10 cellular contexts compared by ENCODE assay signal in genomic region chr1:17553970-17554369, GRCh38. TPM values are rescaled to one million over a fixed set of nuclear protein-coding genes. Genes with fewer than 3 reads are reported as not detected.
DNase-seq lines count a peak whose midpoint lies in the region; ATAC-seq and TF ChIP-seq lines count a peak whose summit lies in the region.
"Had no signal": no experiment of that assay in that cellular context is flagged by ENCODE, and none has a peak within 500 bp of the region (broad histone marks: within the 10 kb centered on the region; RNA-seq: fewer than 3 reads in every experiment).

No MANE protein-coding gene starts in this region.

- 31 to 54% (median 37%) methylated on average over 7 of the region's 7 CpGs for WGBS in adrenal gland, 4 donors

- CTCF ChIA-PET in HCT116 (lab: Charles Lee), result interaction anchor here (0.9 to 1.4 kb wide), 2 partner anchors 52 to 53 kb away, joined by 4 to 6 read pairs; no protein-coding TSS in a partner anchor

- DNase-seq in HCT116 (ENCODE audit: low read depth, low spot score), result peak; percentile 65
- DNase-seq in adrenal gland, result peak in 5 of 7 donors; percentile 54 to 67 (median 65)
- DNase-seq in foreskin keratinocyte, result peak; percentile 81 to 92
- DNase-seq in ureter (ENCODE audit: low spot score), result peak; percentile 83
- no peak for DNase-seq in HuH-7.5 (ENCODE audit: low spot score)
- DNase-seq: activated gamma-delta T cell; NCI-H82; stimulated activated naive B cell treated with anti-CD40 and anti-IgM and Interleukin-4, amounts not matched to agents 10 μg/mL and 1 μg/mL and 100 μg/mL, for 72 hours had no signal

- TF ChIP-seq POLR2A in HCT116 (IDR thresholded peaks at IDR 0.05; ENCODE audit: borderline replicate concordance, extremely low read depth, insufficient read depth, insufficient read length) (no peak), adrenal gland (IDR thresholded peaks at IDR 0.05) (no peak)

- no peak for TF ChIP-seq CTCF in HCT116 (IDR thresholded peaks at IDR 0.05 in 2 of 3, conservative IDR thresholded peaks at IDR 0.05 in 1 of 3; ENCODE audit: borderline replicate concordance in 1 of 3, insufficient read depth in 1 of 3, low read depth in 2 of 3, low read length in 2 of 3)
- TF ChIP-seq CTCF in adrenal gland (IDR thresholded peaks at IDR 0.05), result no peak
- TF ChIP-seq CTCF in foreskin keratinocyte (conservative IDR thresholded peaks at IDR 0.05), result no peak

- RAD21 ChIA-PET in HCT116 (lab: Charles Lee; ENCODE audit: low non-redundant PET in 1 of 2, low total read pairs in 2 of 2, uncharacterized antibody in 2 of 2, unreplicated experiment in 2 of 2), result interaction anchor here in 1 of 2 experiments (1.0 to 1.4 kb wide), 2 partner anchors 15 to 17 kb away, joined by 4 read pairs; no protein-coding TSS in a partner anchor

- H3K36me3 ChIP-seq in HCT116 (ENCODE audit: control insufficient read depth in 1 of 2, insufficient read depth in 2 of 2, low read length in 2 of 2) (no peaks in the 10 kb centered on the region), adrenal gland (replicated peaks in 1 of 2) (no peaks in the 10 kb centered on the region)

- POLR2A ChIA-PET in HCT116 (lab: Charles Lee), result interaction anchor here (1.0 to 1.6 kb wide), 3 partner anchors 9 to 16 kb away, joined by 3 to 4 read pairs (median 4); no protein-coding TSS in a partner anchor

- ATAC-seq in HCT116 (peak; percentile 76), foreskin keratinocyte (peak; percentile 85), HG02852 (IDR thresholded peaks at IDR 0.05; ENCODE audit: unreplicated experiment) (no peak), HG02798 (IDR thresholded peaks at IDR 0.05; ENCODE audit: poor library complexity, unreplicated experiment) (no peak)
- ATAC-seq: stimulated activated naive B cell treated with anti-CD40 and anti-IgM and Interleukin-4, amounts not matched to agents 10 μg/mL and 1 μg/mL and 100 μg/mL, for 72 hours had no signal

- H3K9me3 ChIP-seq in HCT116 (ENCODE audit: control insufficient read depth in 1 of 2, insufficient read depth in 1 of 2, low read depth in 1 of 2, low read length in 2 of 2), result no peaks in the 10 kb centered on the region
- no peaks in the 10 kb centered on the region for H3K9me3 ChIP-seq in adrenal gland (replicated peaks in 1 of 3)

- H3K4me1 ChIP-seq in HCT116 (ENCODE audit: control insufficient read depth in 1 of 2, insufficient read depth in 2 of 2, low read length in 2 of 2) (peaks cover 43 to 78% of the 10 kb centered on the region in 2 experiments), adrenal gland (replicated peaks in 1 of 2) (peaks cover 25% of the 10 kb centered on the region in 2 donors), foreskin keratinocyte (no peaks in the 10 kb centered on the region)

- peak overlapping the region in 1 of 2 experiments; percentile 24; a peak in 1 of 4 replicates for H3K4me3 ChIP-seq in HCT116 (replicated peaks in 1 of 2; ENCODE audit: low read depth in 1 of 2, low read length in 2 of 2)
- no peak overlapping the region for H3K4me3 ChIP-seq in adrenal gland

- H3K27ac ChIP-seq in HCT116 (ENCODE audit: low read depth, low read length), result peak overlapping the region; percentile 18
- H3K27ac ChIP-seq in adrenal gland, result peak overlapping the region in 2 of 5 donors; percentile 26 to 67
- no peak overlapping the region for H3K27ac ChIP-seq in foreskin keratinocyte

- no peaks in the 10 kb centered on the region for H4K20me1 ChIP-seq in HCT116 (ENCODE audit: insufficient read depth)

- H3K27me3 ChIP-seq in HCT116 (ENCODE audit: insufficient read depth, low read length) (no peaks in the 10 kb centered on the region), adrenal gland (no peaks in the 10 kb centered on the region), foreskin keratinocyte (no peaks in the 10 kb centered on the region)

- H3K9ac ChIP-seq in HCT116 (ENCODE audit: low read length), result peak overlapping the region; percentile 37; the same call in 1 of the 2 replicates

- no peaks in the 10 kb centered on the region for H3K9me2 ChIP-seq in HCT116 (ENCODE audit: insufficient read depth)

- no TSS peak for BruUV-seq in HCT116 (replicated peaks; lab: Mats Ljungman, UMichigan)

- H3K4me2 ChIP-seq in HCT116 (ENCODE audit: low read length), result peak overlapping the region; percentile 66

- no peak overlapping the region for H2AFZ ChIP-seq in HCT116 (ENCODE audit: low read depth, low read length, poor library complexity, severe bottlenecking)

- TF ChIP-seq RAD21 in HCT116 (IDR thresholded peaks at IDR 0.05; ENCODE audit: low read depth), result peak; percentile 42; the same call in 1 of the 2 replicates

- intact Hi-C loops in HCT116 (cut with micrococcal nuclease) (no loop called here), adrenal gland (cut with DNase I) (no loop called here)

- peaks cover 17% of the 10 kb centered on the region for H3K79me2 ChIP-seq in HCT116 (ENCODE audit: insufficient read depth, low read length)

TF ChIP-seq in HCT116, 20 proteins besides CTCF, POLR2A, EP300 and RAD21 (continues in another document):
- TF ChIP-seq CEBPB (IDR thresholded peaks at IDR 0.05; ENCODE audit: low read depth), result peak; percentile 87
- peak; percentile 70 for TF ChIP-seq MAX (IDR thresholded peaks at IDR 0.05)
- TF ChIP-seq, protein P1, sequence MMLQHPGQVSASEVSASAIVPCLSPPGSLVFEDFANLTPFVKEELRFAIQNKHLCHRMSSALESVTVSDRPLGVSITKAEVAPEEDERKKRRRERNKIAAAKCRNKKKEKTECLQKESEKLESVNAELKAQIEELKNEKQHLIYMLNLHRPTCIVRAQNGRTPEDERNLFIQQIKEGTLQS (IDR thresholded peaks at IDR 0.05), result no peak; the same call in 1 of the 2 replicates
- TF ChIP-seq EGR1 (IDR thresholded peaks at IDR 0.05; ENCODE audit: low read depth), result peak; percentile 68
- peak; percentile 88 for TF ChIP-seq FOSL1 (IDR thresholded peaks at IDR 0.05; ENCODE audit: low read depth)
- TF ChIP-seq ZNF274 (IDR thresholded peaks at IDR 0.05; ENCODE audit: low read depth, low read length), result no peak
- TF ChIP-seq SIN3A (IDR thresholded peaks at IDR 0.05; ENCODE audit: low read depth), result peak; percentile 68; the same call in 1 of the 2 replicates
- TF ChIP-seq CBX3 (IDR thresholded peaks at IDR 0.05; ENCODE audit: low read depth), result peak; percentile 86
- peak; percentile 91 for TF ChIP-seq SP1 (IDR thresholded peaks at IDR 0.05; ENCODE audit: low read depth)
- no peak for TF ChIP-seq EZH2 (IDR thresholded peaks at IDR 0.05)
- TF ChIP-seq ZFX (IDR thresholded peaks at IDR 0.05), result no peak
- TF ChIP-seq JUND (IDR thresholded peaks at IDR 0.05), result peak; percentile 85
- TF ChIP-seq SRF (IDR thresholded peaks at IDR 0.05; ENCODE audit: low read depth), result no peak; the same call in 1 of the 2 replicates
- TF ChIP-seq POLR2AphosphoS5 (IDR thresholded peaks at IDR 0.05; ENCODE audit: low read depth, low read length), result 0 out of 2 replicates have a peak, but pooled peaks have one; percentile 31
- no peak; the same call in 1 of the 2 replicates for TF ChIP-seq ELF1 (IDR thresholded peaks at IDR 0.05; ENCODE audit: borderline replicate concordance, low read depth)
- TF ChIP-seq, protein P2, sequence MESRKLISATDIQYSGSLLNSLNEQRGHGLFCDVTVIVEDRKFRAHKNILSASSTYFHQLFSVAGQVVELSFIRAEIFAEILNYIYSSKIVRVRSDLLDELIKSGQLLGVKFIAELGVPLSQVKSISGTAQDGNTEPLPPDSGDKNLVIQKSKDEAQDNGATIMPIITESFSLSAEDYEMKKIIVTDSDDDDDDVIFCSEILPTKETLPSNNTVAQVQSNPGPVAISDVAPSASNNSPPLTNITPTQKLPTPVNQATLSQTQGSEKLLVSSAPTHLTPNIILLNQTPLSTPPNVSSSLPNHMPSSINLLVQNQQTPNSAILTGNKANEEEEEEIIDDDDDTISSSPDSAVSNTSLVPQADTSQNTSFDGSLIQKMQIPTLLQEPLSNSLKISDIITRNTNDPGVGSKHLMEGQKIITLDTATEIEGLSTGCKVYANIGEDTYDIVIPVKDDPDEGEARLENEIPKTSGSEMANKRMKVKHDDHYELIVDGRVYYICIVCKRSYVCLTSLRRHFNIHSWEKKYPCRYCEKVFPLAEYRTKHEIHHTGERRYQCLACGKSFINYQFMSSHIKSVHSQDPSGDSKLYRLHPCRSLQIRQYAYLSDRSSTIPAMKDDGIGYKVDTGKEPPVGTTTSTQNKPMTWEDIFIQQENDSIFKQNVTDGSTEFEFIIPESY (IDR thresholded peaks at IDR 0.05; ENCODE audit: extremely low read depth, insufficient replicate concordance, low read length), result peak; percentile 28
- TF ChIP-seq, protein P3, sequence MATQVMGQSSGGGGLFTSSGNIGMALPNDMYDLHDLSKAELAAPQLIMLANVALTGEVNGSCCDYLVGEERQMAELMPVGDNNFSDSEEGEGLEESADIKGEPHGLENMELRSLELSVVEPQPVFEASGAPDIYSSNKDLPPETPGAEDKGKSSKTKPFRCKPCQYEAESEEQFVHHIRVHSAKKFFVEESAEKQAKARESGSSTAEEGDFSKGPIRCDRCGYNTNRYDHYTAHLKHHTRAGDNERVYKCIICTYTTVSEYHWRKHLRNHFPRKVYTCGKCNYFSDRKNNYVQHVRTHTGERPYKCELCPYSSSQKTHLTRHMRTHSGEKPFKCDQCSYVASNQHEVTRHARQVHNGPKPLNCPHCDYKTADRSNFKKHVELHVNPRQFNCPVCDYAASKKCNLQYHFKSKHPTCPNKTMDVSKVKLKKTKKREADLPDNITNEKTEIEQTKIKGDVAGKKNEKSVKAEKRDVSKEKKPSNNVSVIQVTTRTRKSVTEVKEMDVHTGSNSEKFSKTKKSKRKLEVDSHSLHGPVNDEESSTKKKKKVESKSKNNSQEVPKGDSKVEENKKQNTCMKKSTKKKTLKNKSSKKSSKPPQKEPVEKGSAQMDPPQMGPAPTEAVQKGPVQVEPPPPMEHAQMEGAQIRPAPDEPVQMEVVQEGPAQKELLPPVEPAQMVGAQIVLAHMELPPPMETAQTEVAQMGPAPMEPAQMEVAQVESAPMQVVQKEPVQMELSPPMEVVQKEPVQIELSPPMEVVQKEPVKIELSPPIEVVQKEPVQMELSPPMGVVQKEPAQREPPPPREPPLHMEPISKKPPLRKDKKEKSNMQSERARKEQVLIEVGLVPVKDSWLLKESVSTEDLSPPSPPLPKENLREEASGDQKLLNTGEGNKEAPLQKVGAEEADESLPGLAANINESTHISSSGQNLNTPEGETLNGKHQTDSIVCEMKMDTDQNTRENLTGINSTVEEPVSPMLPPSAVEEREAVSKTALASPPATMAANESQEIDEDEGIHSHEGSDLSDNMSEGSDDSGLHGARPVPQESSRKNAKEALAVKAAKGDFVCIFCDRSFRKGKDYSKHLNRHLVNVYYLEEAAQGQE (IDR thresholded peaks at IDR 0.05; ENCODE audit: low read depth), result no peak

RNA-seq across cellular contexts. Expression of gene ARHGEF10L, which starts 14.5 kb away (rescaled TPM):
- 14.7 TPM for total RNA-seq in HCT116 (2021; ENCODE audit: unreplicated experiment)
- polyA plus RNA-seq in HCT116 (2012), result 16.1 and 20.4 TPM in 2 replicates
- 10 to 100 TPM; 18.2 to 53.9 (median 33.6) TPM for total RNA-seq in adrenal gland
- polyA plus RNA-seq in adrenal gland, result 10 to 100 TPM in 2 of 3 donors, 1 to 10 TPM in 1; 5.0 to 54.9 (median 28.9) TPM
- total RNA-seq in foreskin keratinocyte, result 4.7 and 6.3 TPM in 2 replicates
- 2.5 and 3.4 TPM in 2 replicates for polyA plus RNA-seq in foreskin keratinocyte
- 166 TPM for total RNA-seq in ureter

Comparison
In these comparisons a context has a peak if more than half of its experiments do, and no peak if none do; other contexts are left out.
1. ATAC-seq: peak in HCT116 (single experiment) and foreskin keratinocyte (single experiment); none in HG02852 (single experiment) and HG02798 (single experiment).